Comparison of ENCODE assay signal across 1 cellular context in genomic region chr6:43699564-43700186, GRCh38.
TF ChIP-seq lines count a peak whose summit lies in the region.

No MANE protein-coding gene starts in this region.

TF ChIP-seq in H1, 55 proteins besides CTCF, POLR2A, EP300 and RAD21 (continued from another document):
- TF ChIP-seq TAF7 (optimal IDR thresholded peaks at IDR 0.05; ENCODE audit: borderline replicate concordance, low read depth, low read length) (no peak), EGR1 (IDR thresholded peaks at IDR 0.05; ENCODE audit: borderline replicate concordance, low read depth, low read length) (no peak), NANOG (IDR thresholded peaks at IDR 0.05; ENCODE audit: insufficient read depth, low read depth, low read length, poor library complexity, severe bottlenecking) (no peak), PHF8 (conservative IDR thresholded peaks at IDR 0.05; ENCODE audit: low read depth, low read length) (no peak)
- TF ChIP-seq, protein P1, sequence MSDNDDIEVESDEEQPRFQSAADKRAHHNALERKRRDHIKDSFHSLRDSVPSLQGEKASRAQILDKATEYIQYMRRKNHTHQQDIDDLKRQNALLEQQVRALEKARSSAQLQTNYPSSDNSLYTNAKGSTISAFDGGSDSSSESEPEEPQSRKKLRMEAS (IDR thresholded peaks at IDR 0.05) = no peak
- TF ChIP-seq, protein P2, sequence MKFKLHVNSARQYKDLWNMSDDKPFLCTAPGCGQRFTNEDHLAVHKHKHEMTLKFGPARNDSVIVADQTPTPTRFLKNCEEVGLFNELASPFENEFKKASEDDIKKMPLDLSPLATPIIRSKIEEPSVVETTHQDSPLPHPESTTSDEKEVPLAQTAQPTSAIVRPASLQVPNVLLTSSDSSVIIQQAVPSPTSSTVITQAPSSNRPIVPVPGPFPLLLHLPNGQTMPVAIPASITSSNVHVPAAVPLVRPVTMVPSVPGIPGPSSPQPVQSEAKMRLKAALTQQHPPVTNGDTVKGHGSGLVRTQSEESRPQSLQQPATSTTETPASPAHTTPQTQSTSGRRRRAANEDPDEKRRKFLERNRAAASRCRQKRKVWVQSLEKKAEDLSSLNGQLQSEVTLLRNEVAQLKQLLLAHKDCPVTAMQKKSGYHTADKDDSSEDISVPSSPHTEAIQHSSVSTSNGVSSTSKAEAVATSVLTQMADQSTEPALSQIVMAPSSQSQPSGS (IDR thresholded peaks at IDR 0.05; ENCODE audit: low read length) = no peak
